In genomic region chr5:101425345-101425744, GRCh38 we compare ENCODE assay signal across 19 cellular contexts.
DNase-seq lines count a peak whose midpoint lies in the region; ATAC-seq lines count a peak whose summit lies in the region.
"Had no signal": no experiment of that assay in that cellular context is flagged by ENCODE, and none has a peak within 500 bp of the region (broad histone marks: within the 10 kb centered on the region; RNA-seq: fewer than 3 reads in every experiment).

No MANE protein-coding gene starts in this region.

- H3K27ac ChIP-seq in SJSA1, result peak overlapping the region; percentile 66
- H3K27ac ChIP-seq: lower lobe of right lung, spleen, testis had no signal

- H3K4me1 ChIP-seq in SJSA1 (replicated peaks), result peaks cover 36% of the 10 kb centered on the region
- H3K4me1 ChIP-seq: spleen, testis had no signal

- no peak overlapping the region for H3K4me3 ChIP-seq in SJSA1
- H3K4me3 ChIP-seq: lower lobe of right lung, spleen, testis had no signal

- no peak for ATAC-seq in HG02571 (IDR thresholded peaks at IDR 0.05; ENCODE audit: unreplicated experiment)
- ATAC-seq: naive thymus-derived CD4-positive, alpha-beta T cell had no signal

- no peaks in the 10 kb centered on the region for H3K36me3 ChIP-seq in SJSA1
- H3K36me3 ChIP-seq: lower lobe of right lung, spleen had no signal

- H3K9me3 ChIP-seq in SJSA1 (replicated peaks), result no peaks in the 10 kb centered on the region
- H3K9me3 ChIP-seq: lower lobe of right lung, testis had no signal

- peak; percentile 18 for DNase-seq in EH (ENCODE audit: low read depth)
- DNase-seq in SJSA1 (ENCODE audit: low read depth in 1 of 2, low spot score in 2 of 2), result peak in 1 of 2 experiments; percentile 54
- DNase-seq in kidney tubule cell (ENCODE audit: low spot score), result peak; percentile 16
- peak; percentile 80 for DNase-seq in stromal cell of bone marrow (ENCODE audit: low read depth)
- no peak for DNase-seq in NK-92 treated with Interleukin-12 subunit alpha and Interleukin-12 subunit beta, amount 100 ng/mL, for 24 hours (lab: John Stamatoyannopoulos, UW)
- no peak for DNase-seq in NCI-H1694 treated with DMSO at 0.1 percent for 48 hours (lab: John Stamatoyannopoulos, UW)
- no peak for DNase-seq in NCI-H524 (lab: John Stamatoyannopoulos, UW)
- DNase-seq: activated CD4-positive, alpha-beta memory T cell treated with anti-CD3 and anti-CD28 coated beads for 36 hours; activated naive CD4-positive, alpha-beta T cell treated with anti-CD3 and anti-CD28 coated beads, Interleukin-2, amount 50 U/mL, for 16 hours; CD4-positive, alpha-beta memory T cell; dermis blood vessel endothelial cell; lower lobe of right lung; naive thymus-derived CD4-positive, alpha-beta T cell; NCI-H524 treated with DMSO at 0.1 percent for 48 hours; Right ventricle myocardium superior; spleen; stimulated activated CD8-positive, alpha-beta memory T cell treated with anti-CD3 and anti-CD28 coated beads, Interleukin-4, amount 100 ng/mL, for 48 hours; testis had no signal

- no peaks in the 10 kb centered on the region for H3K27me3 ChIP-seq in SJSA1 (replicated peaks)
- H3K27me3 ChIP-seq: spleen, testis had no signal

Comparison
In these comparisons a context has a peak if more than half of its experiments do, and no peak if none do; other contexts are left out.
1. DNase-seq: peak in EH (single experiment), kidney tubule cell (single experiment) and stromal cell of bone marrow (single experiment); none in NK-92 treated with Interleukin-12 subunit alpha and Interleukin-12 subunit beta, amount 100 ng/mL, for 24 hours (single experiment), NCI-H1694 treated with DMSO at 0.1 percent for 48 hours (single experiment) and NCI-H524 (0 of 2).